8 cellular contexts compared by ENCODE assay signal in genomic region chr1:22105611-22106207, GRCh38. TPM values are rescaled to one million over a fixed set of nuclear protein-coding genes. Genes with fewer than 3 reads are reported as not detected.
DNase-seq lines count a peak whose midpoint lies in the region; ATAC-seq, FAIRE-seq and TF ChIP-seq lines count a peak whose summit lies in the region.

No MANE protein-coding gene starts in this region.

- H3K4me1 ChIP-seq in mammary epithelial cell (ENCODE audit: insufficient read depth, low read length) (peaks cover 17% of the 10 kb centered on the region), HepG2 (ENCODE audit: insufficient read depth, low read length) (peaks cover 15% of the 10 kb centered on the region; the same call in 1 of the 2 replicates)

- no TSS peak for BruUV-seq in mammary epithelial cell (replicated peaks; lab: Mats Ljungman, UMichigan)
- BruUV-seq in HepG2 (replicated peaks; lab: Mats Ljungman, UMichigan): no TSS peak

- H3K79me2 ChIP-seq in mammary epithelial cell (ENCODE audit: insufficient read depth, low read length) (peaks cover 89% of the 10 kb centered on the region), HepG2 (ENCODE audit: insufficient read depth, low read length) (no peaks in the 10 kb centered on the region)

- intact Hi-C loops in mammary epithelial cell (cut with micrococcal nuclease) (loop anchor here (1.0 kb wide), 2 partner anchors 170 to 311 kb away; no protein-coding TSS in a partner anchor), HepG2 (cut with micrococcal nuclease; ENCODE audit: unreplicated experiment) (no loop called here)

- no peak for DNase-seq in activated CD8-positive, alpha-beta memory T cell treated with anti-CD3 and anti-CD28 coated beads, Interleukin-2, amount 10 ng/mL, durations not matched to agents 7 days and 5 days
- DNase-seq in activated CD8-positive, alpha-beta memory T cell treated with anti-CD3 and anti-CD28 coated beads, Interleukin-2, amount 50 U/mL, for 48 hours: no peak
- DNase-seq in LHCN-M2 (ENCODE audit: low read depth) (peak; percentile 39), RKO (ENCODE audit: low spot score) (peak; percentile 61), mammary epithelial cell (peak; percentile 47), HepG2 (ENCODE audit: low spot score) (peak; percentile 44), urothelium cell line (ENCODE audit: low spot score) (peak; percentile 59)
- DNase-seq in stimulated activated naive CD4-positive, alpha-beta T cell treated with Interleukin-2 at 50 U/mL for 16 hours (lab: John Stamatoyannopoulos, UW): no peak

- H3K9me3 Mint-ChIP-seq in activated CD8-positive, alpha-beta memory T cell treated with anti-CD3 and anti-CD28 coated beads, Interleukin-2, amount 10 ng/mL, durations not matched to agents 7 days and 5 days (ENCODE audit: low read depth): no peaks in the 10 kb centered on the region

- CTCF ChIA-PET in activated CD8-positive, alpha-beta memory T cell treated with anti-CD3 and anti-CD28 coated beads, Interleukin-2, amount 10 ng/mL, durations not matched to agents 7 days and 5 days (lab: Charles Lee): interaction anchor here (0.7 to 2.2 kb wide), 9 partner anchors 10 to 311 kb away, joined by 3 to 13 read pairs (median 3); no protein-coding TSS in a partner anchor
- CTCF ChIA-PET in mammary epithelial cell (lab: Charles Lee; ENCODE audit: low non-redundant PET) (interaction anchor here (0.6 to 0.7 kb wide), 3 partner anchors 13 to 81 kb away, joined by 3 to 4 read pairs (median 3); no protein-coding TSS in a partner anchor), HepG2 (lab: Yijun Ruan, JAX; ENCODE audit: low intra/inter-chr PET ratio, low total read pairs) (interaction anchor here (2.8 kb wide), 1 partner anchor 310 kb away, joined by 17 read pairs; no protein-coding TSS in a partner anchor)

- H3K4me2 ChIP-seq in mammary epithelial cell (ENCODE audit: insufficient read depth, low read depth, low read length) (no peak overlapping the region), HepG2 (ENCODE audit: low read depth, low read length) (no peak overlapping the region)

- TF ChIP-seq EP300 in HepG2 (IDR thresholded peaks at IDR 0.05; ENCODE audit: low read depth in 2 of 2, low read length in 2 of 2) (no peak), HepG2 (CRISPR knock-in tag; IDR thresholded peaks at IDR 0.05; ENCODE audit: borderline replicate concordance) (no peak)

- peaks cover 43% of the 10 kb centered on the region for H3K4me1 Mint-ChIP-seq in activated CD8-positive, alpha-beta memory T cell treated with anti-CD3 and anti-CD28 coated beads, Interleukin-2, amount 10 ng/mL, durations not matched to agents 7 days and 5 days

- H4K20me1 ChIP-seq in mammary epithelial cell (ENCODE audit: insufficient read depth, low read length): no peaks in the 10 kb centered on the region
- H4K20me1 ChIP-seq in HepG2 (ENCODE audit: insufficient read depth, low read length): peaks cover 22% of the 10 kb centered on the region

- ATAC-seq in activated CD8-positive, alpha-beta memory T cell treated with anti-CD3 and anti-CD28 coated beads, Interleukin-2, amount 10 ng/mL, durations not matched to agents 7 days and 5 days: peak; percentile 41
- ATAC-seq in HepG2: peak; percentile 58

- 43% methylated on average over 5 of the region's 5 CpGs for WGBS in mammary epithelial cell (ENCODE audit: low coverage, missing lambda C conversion rate)
- 68% methylated on average over 5 of the region's 5 CpGs for WGBS in HepG2 (ENCODE audit: low lambda C conversion rate)

- no peaks in the 10 kb centered on the region for H3K27me3 Mint-ChIP-seq in activated CD8-positive, alpha-beta memory T cell treated with anti-CD3 and anti-CD28 coated beads, Interleukin-2, amount 10 ng/mL, durations not matched to agents 7 days and 5 days

- no peak overlapping the region for H3K27ac ChIP-seq in mammary epithelial cell (ENCODE audit: insufficient read depth, low read depth, low read length)
- H3K27ac ChIP-seq in HepG2 (ENCODE audit: extremely low read length, insufficient read depth, low read length): no peak overlapping the region

- TF ChIP-seq POLR2A in HepG2 (IDR thresholded peaks at IDR 0.05; ENCODE audit: insufficient read depth in 1 of 2, low read depth in 2 of 2, low read length in 2 of 2): no peak

- no peak overlapping the region for H3K9ac ChIP-seq in mammary epithelial cell (ENCODE audit: insufficient read depth, low read length)
- no peak overlapping the region for H3K9ac ChIP-seq in HepG2 (ENCODE audit: insufficient read depth, low read depth, low read length)

- H3K4me3 ChIP-seq in mammary epithelial cell (replicated peaks in 1 of 3; ENCODE audit: insufficient read depth in 1 of 3, low read depth in 2 of 3, low read length in 3 of 3) (no peak overlapping the region), HepG2 (replicated peaks in 1 of 3; ENCODE audit: insufficient read depth in 1 of 3, low read depth in 2 of 3, low read length in 3 of 3) (no peak overlapping the region)

- no peaks in the 10 kb centered on the region for H3K27me3 ChIP-seq in mammary epithelial cell (ENCODE audit: insufficient read depth, low read length)
- H3K27me3 ChIP-seq in HepG2 (ENCODE audit: control insufficient read depth in 1 of 2, insufficient read depth in 2 of 2, low read length in 2 of 2): no peaks in the 10 kb centered on the region

- H2AFZ ChIP-seq in mammary epithelial cell (ENCODE audit: low read depth, low read length): no peak overlapping the region
- H2AFZ ChIP-seq in HepG2 (ENCODE audit: low read length): no peak overlapping the region

- peak; percentile 80 to 89 for TF ChIP-seq CTCF in mammary epithelial cell (conservative IDR thresholded peaks at IDR 0.05 in 1 of 2, IDR thresholded peaks at IDR 0.05 in 1 of 2; ENCODE audit: extremely low read depth in 1 of 2, insufficient read depth in 1 of 2, low read depth in 1 of 2, low read length in 2 of 2)
- TF ChIP-seq CTCF in HepG2 (CRISPR knock-in tag; IDR thresholded peaks at IDR 0.05): peak; percentile 76

- peak; percentile 43; the same call in 1 of the 2 replicates for TF ChIP-seq RAD21 in HepG2 (CRISPR knock-in tag; IDR thresholded peaks at IDR 0.05)

- dilution Hi-C loops in mammary epithelial cell (cut with HindIII; ENCODE audit: low sequenced_read_pairs): loop anchor here (5.0 kb wide), 1 partner anchor 312 kb away; no protein-coding TSS in a partner anchor

- H3K36me3 ChIP-seq in mammary epithelial cell (ENCODE audit: insufficient read depth, low read length): peaks cover 5% of the 10 kb centered on the region
- peaks cover 0 to 13% of the 10 kb centered on the region in 2 experiments; a peak in 4 of 5 replicates for H3K36me3 ChIP-seq in HepG2 (replicated peaks in 1 of 2; ENCODE audit: control insufficient read depth in 1 of 2, insufficient read depth in 2 of 2, low read length in 2 of 2)

- H3K9me3 ChIP-seq in mammary epithelial cell (replicated peaks; ENCODE audit: insufficient read depth, low read length) (no peaks in the 10 kb centered on the region), HepG2 (ENCODE audit: low read length) (no peaks in the 10 kb centered on the region)

- peaks cover 32% of the 10 kb centered on the region for H3K36me3 Mint-ChIP-seq in activated CD8-positive, alpha-beta memory T cell treated with anti-CD3 and anti-CD28 coated beads, Interleukin-2, amount 10 ng/mL, durations not matched to agents 7 days and 5 days

- H3K4me3 Mint-ChIP-seq in activated CD8-positive, alpha-beta memory T cell treated with anti-CD3 and anti-CD28 coated beads, Interleukin-2, amount 10 ng/mL, durations not matched to agents 7 days and 5 days: no peak overlapping the region

- peak overlapping the region; percentile 89 for H3K27ac Mint-ChIP-seq in activated CD8-positive, alpha-beta memory T cell treated with anti-CD3 and anti-CD28 coated beads, Interleukin-2, amount 10 ng/mL, durations not matched to agents 7 days and 5 days

- POLR2A ChIA-PET in HepG2 (lab: Yijun Ruan, JAX): no interaction called here

- peak; percentile 21 for FAIRE-seq in HepG2 (lab: Jason Lieb, UNC)
- FAIRE-seq in urothelium cell line (lab: Jason Lieb, UNC): no peak

- in situ Hi-C loops in mammary epithelial cell (cut with MboI; ENCODE audit: low sequenced_read_pairs in 2 of 2): loop anchor here in 1 of 2 donors (5.0 kb wide), 1 partner anchor 312 kb away; no protein-coding TSS in a partner anchor
- in situ Hi-C loops in HepG2 (cut with HindIII; ENCODE audit: extremely low pct_ligation_motif_present, low pct_unique_long_range_greater_than_20kb): no loop called here

RNA-seq across cellular contexts. Expression of gene WNT4, which starts 37.2 kb away (rescaled TPM):
- total RNA-seq in activated CD8-positive, alpha-beta memory T cell treated with anti-CD3 and anti-CD28 coated beads, Interleukin-2, amount 10 ng/mL, durations not matched to agents 7 days and 5 days: not detected
- total RNA-seq in LHCN-M2 (2014; rRNA removed): not detected in 2 replicates
- 0.07 TPM for polyA plus RNA-seq in LHCN-M2 (2012)
- under 1 TPM; 0.26 to 0.33 TPM for total RNA-seq in mammary epithelial cell
- 0.11 TPM for polyA plus RNA-seq in mammary epithelial cell
- polyA minus RNA-seq in mammary epithelial cell: not detected
- total RNA-seq in HepG2 (2016; rRNA removed; fragmentation: Illumina TruSeq; extraction: Trizol): not detected in 2 replicates
- total RNA-seq in HepG2 (2016; cell fraction: cytosol; rRNA removed; fragmentation: Illumina TruSeq; extraction: Trizol; ENCODE audit: low read depth): not detected in 2 replicates
- total RNA-seq in HepG2 (2016; cell fraction: insoluble cytoplasmic fraction; rRNA removed; fragmentation: Illumina TruSeq; extraction: Trizol): not detected in 2 replicates
- not detected in 2 replicates for total RNA-seq in HepG2 (2016; cell fraction: membrane; rRNA removed; fragmentation: Illumina TruSeq; extraction: Trizol)
- total RNA-seq in HepG2 (2016; cell fraction: nucleus; rRNA removed; fragmentation: Illumina TruSeq; extraction: Trizol): not detected in 2 replicates
- not detected in 2 replicates for polyA plus RNA-seq in HepG2 (2011; rRNA removed)
- not detected in 2 replicates for polyA plus RNA-seq in HepG2 (2011; cell fraction: cytosol; rRNA removed)
- not detected in 2 replicates for polyA plus RNA-seq in HepG2 (2011; cell fraction: nucleus; rRNA removed)
- 0.05 and 0.11 TPM in 2 replicates for polyA plus RNA-seq in HepG2 (2012)
- polyA plus RNA-seq in HepG2 (2016; cell fraction: cytosol; fragmentation: Illumina TruSeq; extraction: Trizol; ENCODE audit: low read depth): not detected in 2 replicates
- not detected in 2 replicates for polyA plus RNA-seq in HepG2 (2016; cell fraction: insoluble cytoplasmic fraction; fragmentation: Illumina TruSeq; extraction: Trizol; ENCODE audit: low read depth)
- polyA plus RNA-seq in HepG2 (2016; cell fraction: membrane; fragmentation: Illumina TruSeq; extraction: Trizol; ENCODE audit: low read depth): not detected in 2 replicates
- not detected in 2 replicates for polyA plus RNA-seq in HepG2 (2016; cell fraction: nucleus; fragmentation: Illumina TruSeq; extraction: Trizol; ENCODE audit: insufficient read depth, low read depth)
- polyA minus RNA-seq in HepG2 (2011; rRNA and poly(A)+ RNA removed; ENCODE audit: low replicate concordance): 0.12 TPM in 1 of 2 replicates, not detected in the other
- polyA minus RNA-seq in HepG2 (2011; cell fraction: cytosol; rRNA and poly(A)+ RNA removed): not detected in 2 replicates
- not detected in 2 replicates for polyA minus RNA-seq in HepG2 (2011; cell fraction: nucleus; rRNA and poly(A)+ RNA removed)

RNA-seq across cellular contexts. Expression of gene CDC42, which starts 53.2 kb away (rescaled TPM):
- 100 to 1,000 TPM; 254 to 340 TPM for total RNA-seq in activated CD8-positive, alpha-beta memory T cell treated with anti-CD3 and anti-CD28 coated beads, Interleukin-2, amount 10 ng/mL, durations not matched to agents 7 days and 5 days
- total RNA-seq in LHCN-M2 (2014; rRNA removed): 323 and 332 TPM in 2 replicates
- polyA plus RNA-seq in LHCN-M2 (2012): 254 TPM
- total RNA-seq in mammary epithelial cell: 100 to 1,000 TPM; 234 to 414 TPM
- polyA plus RNA-seq in mammary epithelial cell: 232 TPM
- polyA minus RNA-seq in mammary epithelial cell: 408 TPM
- total RNA-seq in HepG2 (2016; rRNA removed; fragmentation: Illumina TruSeq; extraction: Trizol): 237 and 358 TPM in 2 replicates
- total RNA-seq in HepG2 (2016; cell fraction: cytosol; rRNA removed; fragmentation: Illumina TruSeq; extraction: Trizol; ENCODE audit: low read depth): 58.8 and 63.4 TPM in 2 replicates
- total RNA-seq in HepG2 (2016; cell fraction: insoluble cytoplasmic fraction; rRNA removed; fragmentation: Illumina TruSeq; extraction: Trizol): 235 and 352 TPM in 2 replicates
- total RNA-seq in HepG2 (2016; cell fraction: membrane; rRNA removed; fragmentation: Illumina TruSeq; extraction: Trizol): 100 and 105 TPM in 2 replicates
- total RNA-seq in HepG2 (2016; cell fraction: nucleus; rRNA removed; fragmentation: Illumina TruSeq; extraction: Trizol): 82.8 and 91.5 TPM in 2 replicates
- polyA plus RNA-seq in HepG2 (2011; rRNA removed): 101 and 138 TPM in 2 replicates
- polyA plus RNA-seq in HepG2 (2011; cell fraction: cytosol; rRNA removed): 72.7 and 116 TPM in 2 replicates
- 20.5 and 33.7 TPM in 2 replicates for polyA plus RNA-seq in HepG2 (2011; cell fraction: nucleus; rRNA removed)
- polyA plus RNA-seq in HepG2 (2012): 197 and 216 TPM in 2 replicates
- polyA plus RNA-seq in HepG2 (2016; cell fraction: cytosol; fragmentation: Illumina TruSeq; extraction: Trizol; ENCODE audit: low read depth): 20.7 and 25.5 TPM in 2 replicates
- polyA plus RNA-seq in HepG2 (2016; cell fraction: insoluble cytoplasmic fraction; fragmentation: Illumina TruSeq; extraction: Trizol; ENCODE audit: low read depth): 336 and 350 TPM in 2 replicates
- 55.2 and 56.7 TPM in 2 replicates for polyA plus RNA-seq in HepG2 (2016; cell fraction: membrane; fragmentation: Illumina TruSeq; extraction: Trizol; ENCODE audit: low read depth)
- polyA plus RNA-seq in HepG2 (2016; cell fraction: nucleus; fragmentation: Illumina TruSeq; extraction: Trizol; ENCODE audit: insufficient read depth, low read depth): 102 and 112 TPM in 2 replicates
- 81.6 and 140 TPM in 2 replicates for polyA minus RNA-seq in HepG2 (2011; rRNA and poly(A)+ RNA removed; ENCODE audit: low replicate concordance)
- 96.1 and 107 TPM in 2 replicates for polyA minus RNA-seq in HepG2 (2011; cell fraction: cytosol; rRNA and poly(A)+ RNA removed)
- 31.8 and 39.2 TPM in 2 replicates for polyA minus RNA-seq in HepG2 (2011; cell fraction: nucleus; rRNA and poly(A)+ RNA removed)

Comparison
In these comparisons a context has a peak if more than half of its experiments do, and no peak if none do; other contexts are left out.
1. DNase-seq: peak in LHCN-M2 (single experiment), RKO (single experiment), mammary epithelial cell (single experiment), HepG2 (single experiment) and urothelium cell line (single experiment); none in activated CD8-positive, alpha-beta memory T cell treated with anti-CD3 and anti-CD28 coated beads, Interleukin-2, amount 10 ng/mL, durations not matched to agents 7 days and 5 days (single experiment), activated CD8-positive, alpha-beta memory T cell treated with anti-CD3 and anti-CD28 coated beads, Interleukin-2, amount 50 U/mL, for 48 hours (single experiment) and stimulated activated naive CD4-positive, alpha-beta T cell treated with Interleukin-2 at 50 U/mL for 16 hours (single experiment).